8 cellular contexts compared by ENCODE assay signal in the genomic region with DNA sequence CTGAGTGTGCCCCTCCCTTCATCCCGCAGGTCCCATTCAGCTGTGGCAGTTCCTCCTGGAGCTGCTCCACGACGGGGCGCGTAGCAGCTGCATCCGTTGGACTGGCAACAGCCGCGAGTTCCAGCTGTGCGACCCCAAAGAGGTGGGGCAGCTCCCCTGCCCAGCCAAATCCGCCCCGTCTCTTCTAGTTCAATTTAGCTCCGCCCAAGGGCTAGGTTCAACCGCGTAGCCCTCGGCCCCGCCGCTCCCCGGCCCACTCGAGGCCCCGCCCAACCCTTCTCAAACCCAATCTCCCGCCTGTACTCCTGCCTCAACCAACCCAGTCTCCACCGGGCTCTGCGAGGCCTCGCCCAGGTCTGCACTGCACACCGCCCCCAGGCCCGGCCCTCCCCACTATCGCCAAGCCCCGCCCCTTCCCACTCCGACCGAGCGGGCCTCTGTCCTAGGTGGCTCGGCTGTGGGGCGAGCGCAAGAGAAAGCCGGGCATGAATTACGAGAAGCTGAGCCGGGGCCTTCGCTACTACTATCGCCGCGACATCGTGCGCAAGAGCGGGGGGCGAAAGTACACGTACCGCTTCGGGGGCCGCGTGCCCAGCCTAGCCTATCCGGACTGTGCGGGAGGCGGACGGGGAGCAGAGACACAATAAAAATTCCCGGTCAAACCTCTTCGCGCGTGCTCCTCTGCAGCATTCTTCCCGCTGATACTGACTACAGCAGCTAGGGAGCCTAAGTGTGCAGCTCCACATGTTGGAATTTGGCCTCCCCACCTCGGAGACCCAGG. TPM values are rescaled to one million over a fixed set of nuclear protein-coding genes. Genes with fewer than 3 reads are reported as not detected.
DNase-seq lines count a peak whose midpoint lies in the region; ATAC-seq and TF ChIP-seq lines count a peak whose summit lies in the region.

No MANE protein-coding gene starts in this region.

- H3K9me3 ChIP-seq in ovary = no peaks in the 10 kb centered on the region
- no peaks in the 10 kb centered on the region for H3K9me3 ChIP-seq in thymus (ENCODE audit: control insufficient read depth)

- H3K4me1 Mint-ChIP-seq in HFFc6 (ENCODE audit: low read depth) = peaks cover 38% of the 10 kb centered on the region
- peaks cover 38% of the 10 kb centered on the region for H3K4me1 Mint-ChIP-seq in activated naive CD8-positive, alpha-beta T cell (ENCODE audit: low read depth)

- no peaks in the 10 kb centered on the region for H3K36me3 ChIP-seq in ovary
- H3K36me3 ChIP-seq in thymus (ENCODE audit: control insufficient read depth, insufficient read depth) = no peaks in the 10 kb centered on the region

- ATAC-seq in Right ventricle myocardium inferior = peak; percentile 93

- peak overlapping the region; percentile 61 for H3K4me3 ChIP-seq in ovary
- peak overlapping the region; percentile 82 for H3K4me3 ChIP-seq in thymus (ENCODE audit: low read length)

- TF ChIP-seq EP300 in ovary (IDR thresholded peaks at IDR 0.05) = no peak

- TF ChIP-seq CTCF in HFFc6 (IDR thresholded peaks at IDR 0.05) (no peak), ovary (IDR thresholded peaks at IDR 0.05) (no peak)

- 1% methylated on average over 59 to 60 of the region's 60 CpGs for WGBS in ovary, 3 donors
- WGBS in thymus = 1% methylated on average over 60 of the region's 60 CpGs

- peak; percentile 25 for TF ChIP-seq POLR2A in ovary (IDR thresholded peaks at IDR 0.05)

- peaks cover 10% of the 10 kb centered on the region for H3K36me3 Mint-ChIP-seq in HFFc6 (ENCODE audit: low read depth)
- no peaks in the 10 kb centered on the region for H3K36me3 Mint-ChIP-seq in activated naive CD8-positive, alpha-beta T cell

- H3K27me3 ChIP-seq in ovary = no peaks in the 10 kb centered on the region
- H3K27me3 ChIP-seq in thymus (ENCODE audit: control insufficient read depth, insufficient read depth) = no peaks in the 10 kb centered on the region

- 0 out of 2 replicates have a peak, but pooled peaks cover 3% of the 10 kb centered on the region for H3K27me3 Mint-ChIP-seq in HFFc6 (ENCODE audit: insufficient read depth)
- no peaks in the 10 kb centered on the region for H3K27me3 Mint-ChIP-seq in activated naive CD8-positive, alpha-beta T cell

- H3K4me1 ChIP-seq in ovary (ENCODE audit: insufficient read depth) (peaks cover 10% of the 10 kb centered on the region), thymus (ENCODE audit: control insufficient read depth, insufficient read depth, low read length) (peaks cover 32% of the 10 kb centered on the region)

- peak; percentile 97 for DNase-seq in GM03348 (ENCODE audit: low spot score)
- peak; percentile 89 for DNase-seq in HFFc6
- DNase-seq in NCI-H1092 treated with DMSO at 0.1 percent for 48 hours (lab: John Stamatoyannopoulos, UW) = peak; percentile 68
- peak; percentile 90 for DNase-seq in SKM-1 (lab: John Stamatoyannopoulos, UW; ENCODE audit: unreplicated experiment)
- DNase-seq in Right ventricle myocardium inferior (ENCODE audit: missing footprints) = peak; percentile 98
- peak; percentile 92 to 95 (median 95) for DNase-seq in ovary

- peak overlapping the region; percentile 86 for H3K27ac Mint-ChIP-seq in HFFc6
- peak overlapping the region; percentile 90 for H3K27ac Mint-ChIP-seq in activated naive CD8-positive, alpha-beta T cell

- peak overlapping the region; percentile 68 to 81 for H3K27ac ChIP-seq in ovary
- peak overlapping the region; percentile 94 for H3K27ac ChIP-seq in thymus (ENCODE audit: low read depth)

- H3K4me3 Mint-ChIP-seq in HFFc6 = peak overlapping the region; percentile 79
- peak overlapping the region; percentile 85 for H3K4me3 Mint-ChIP-seq in activated naive CD8-positive, alpha-beta T cell

- no peaks in the 10 kb centered on the region for H3K9me3 Mint-ChIP-seq in HFFc6
- H3K9me3 Mint-ChIP-seq in activated naive CD8-positive, alpha-beta T cell (ENCODE audit: low read depth) = no peaks in the 10 kb centered on the region

- intact Hi-C loops in Right ventricle myocardium inferior (cut with DNase I) (no loop called here), ovary (cut with DNase I) (no loop called here)

RNA-seq across cellular contexts. Expression of a gene that starts 2.9 kb away (rescaled TPM):
- total RNA-seq in HFFc6 (2021; fragmentation: NEBNext Ultra II Directional; extraction: Animal tissue kit (Norgen Biotek cat#: 25700)) = 1 to 10 TPM in 5 of 6 experiments, under 1 TPM in 1; 0.71 to 2.2 (median 1.4) TPM
- total RNA-seq in Right ventricle myocardium inferior (0.68 TPM), ovary (1 to 10 TPM in 5 of 7 donors, under 1 TPM in 2; 0.79 to 2.5 (median 1.4) TPM)
- polyA plus RNA-seq in ovary (1 to 10 TPM in 1 of 2 donors, not detected in 1; 1.9 TPM), thymus (1.5 TPM)

RNA-seq across cellular contexts. Expression of a gene that starts 3.7 kb away (rescaled TPM):
- 100 to 1,000 TPM; 375 to 463 (median 413) TPM for total RNA-seq in HFFc6 (2021; fragmentation: NEBNext Ultra II Directional; extraction: Animal tissue kit (Norgen Biotek cat#: 25700))
- total RNA-seq in Right ventricle myocardium inferior (1,537 TPM), ovary (100 to 1,000 TPM; 181 to 320 (median 243) TPM)
- polyA plus RNA-seq in ovary (100 to 1,000 TPM; 466 to 601 TPM), thymus (656 TPM)

RNA-seq across cellular contexts. Expression of a gene that starts 15.6 kb away (rescaled TPM):
- 100 to 1,000 TPM; 110 to 129 (median 120) TPM for total RNA-seq in HFFc6 (2021; fragmentation: NEBNext Ultra II Directional; extraction: Animal tissue kit (Norgen Biotek cat#: 25700))
- total RNA-seq in Right ventricle myocardium inferior (51.5 TPM), ovary (10 to 100 TPM; 43.0 to 90.4 (median 78.1) TPM)
- polyA plus RNA-seq in ovary (10 to 100 TPM in 1 of 2 donors, 1 to 10 TPM in 1; 6.1 to 68.0 TPM), thymus (57.1 TPM)

RNA-seq across cellular contexts. Expression of a gene that starts 21.9 kb away (rescaled TPM):
- under 1 TPM in 1 of 6 experiments, not detected in 5; 0.18 TPM for total RNA-seq in HFFc6 (2021; fragmentation: NEBNext Ultra II Directional; extraction: Animal tissue kit (Norgen Biotek cat#: 25700))
- total RNA-seq in Right ventricle myocardium inferior (not detected), ovary (not detected)
- polyA plus RNA-seq in ovary (under 1 TPM; 0.06 to 0.20 TPM), thymus (0.94 TPM)

RNA-seq across cellular contexts. Expression of a gene that starts 31.9 kb away (rescaled TPM):
- 10 to 100 TPM in 5 of 6 experiments, 1 to 10 TPM in 1; 6.6 to 13.9 (median 12.2) TPM for total RNA-seq in HFFc6 (2021; fragmentation: NEBNext Ultra II Directional; extraction: Animal tissue kit (Norgen Biotek cat#: 25700))
- total RNA-seq in Right ventricle myocardium inferior (5.2 TPM), ovary (10 to 100 TPM; 10.6 to 24.5 (median 19.5) TPM)
- polyA plus RNA-seq in ovary (10 to 100 TPM in 1 of 2 donors, 1 to 10 TPM in 1; 8.8 to 14.8 TPM), thymus (22.8 TPM)

Comparison
In these comparisons a context has a peak if more than half of its experiments do, and no peak if none do; other contexts are left out.
1. Peak in every context shown above with its lines: DNase-seq, ATAC-seq, H3K4me3 ChIP-seq and H3K27ac ChIP-seq.